8 cellular contexts compared by ENCODE assay signal in genomic region chr3:154122096-154122911, GRCh38. TPM values are rescaled to one million over a fixed set of nuclear protein-coding genes. Genes with fewer than 3 reads are reported as not detected.
DNase-seq lines count a peak whose midpoint lies in the region; ATAC-seq lines count a peak whose summit lies in the region.

No MANE protein-coding gene starts in this region.

- DNase-seq in Daoy (ENCODE audit: low read depth), result peak; percentile 48
- DNase-seq in activated naive CD8-positive, alpha-beta T cell treated with anti-CD3 and anti-CD28 coated beads, Interleukin-2, amount 10 ng/mL, durations not matched to agents 7 days and 5 days, result no peak
- DNase-seq in NCI-H2029 treated with DMSO at 0.1 percent for 48 hours (lab: John Stamatoyannopoulos, UW), result no peak
- no peak for DNase-seq in NCI-H2081 treated with DMSO at 0.1 percent for 48 hours (lab: John Stamatoyannopoulos, UW)

- POLR2A ChIA-PET in activated naive CD8-positive, alpha-beta T cell treated with anti-CD3 and anti-CD28 coated beads, Interleukin-2, amount 10 ng/mL, durations not matched to agents 7 days and 5 days (lab: Charles Lee), result no interaction called here

- H3K9me3 ChIP-seq in iPS-15b (ENCODE audit: control insufficient read depth, insufficient read depth, low read length) (no peaks in the 10 kb centered on the region), skeletal muscle tissue (ENCODE audit: control insufficient read depth in 3 of 3, low read length in 3 of 3) (no peaks in the 10 kb centered on the region)

- ATAC-seq in HG02981 (IDR thresholded peaks at IDR 0.05; ENCODE audit: unreplicated experiment), result peak; percentile 4
- no peak for ATAC-seq in activated naive CD8-positive, alpha-beta T cell treated with anti-CD3 and anti-CD28 coated beads, Interleukin-2, amount 10 ng/mL, durations not matched to agents 7 days and 5 days (ENCODE audit: low read depth)
- no peak for ATAC-seq in GM18868 (IDR thresholded peaks at IDR 0.05; ENCODE audit: unreplicated experiment)

- no peak overlapping the region for H3K27ac ChIP-seq in skeletal muscle tissue (ENCODE audit: low read depth, low read length)

- no peak overlapping the region for H3K27ac Mint-ChIP-seq in activated naive CD8-positive, alpha-beta T cell treated with anti-CD3 and anti-CD28 coated beads, Interleukin-2, amount 10 ng/mL, durations not matched to agents 7 days and 5 days

- peak overlapping the region; percentile 87 for H3K4me3 Mint-ChIP-seq in activated naive CD8-positive, alpha-beta T cell treated with anti-CD3 and anti-CD28 coated beads, Interleukin-2, amount 10 ng/mL, durations not matched to agents 7 days and 5 days

- peaks cover 12% of the 10 kb centered on the region for H3K4me1 Mint-ChIP-seq in activated naive CD8-positive, alpha-beta T cell treated with anti-CD3 and anti-CD28 coated beads, Interleukin-2, amount 10 ng/mL, durations not matched to agents 7 days and 5 days

- H3K27me3 ChIP-seq in iPS-15b (ENCODE audit: control insufficient read depth, insufficient read depth, low read length) (peaks cover 20% of the 10 kb centered on the region), skeletal muscle tissue (ENCODE audit: control insufficient read depth in 3 of 3, insufficient read depth in 3 of 3, low read length in 3 of 3) (peaks cover 11 to 14% (median 11%) of the 10 kb centered on the region in 3 donors)

- H3K36me3 Mint-ChIP-seq in activated naive CD8-positive, alpha-beta T cell treated with anti-CD3 and anti-CD28 coated beads, Interleukin-2, amount 10 ng/mL, durations not matched to agents 7 days and 5 days, result no peaks in the 10 kb centered on the region

- H3K36me3 ChIP-seq in iPS-15b (ENCODE audit: control insufficient read depth, insufficient read depth, low read length) (no peaks in the 10 kb centered on the region), skeletal muscle tissue (ENCODE audit: control insufficient read depth in 3 of 3, insufficient read depth in 3 of 3, low read length in 3 of 3) (no peaks in the 10 kb centered on the region)

- H3K27me3 Mint-ChIP-seq in activated naive CD8-positive, alpha-beta T cell treated with anti-CD3 and anti-CD28 coated beads, Interleukin-2, amount 10 ng/mL, durations not matched to agents 7 days and 5 days, result peaks cover 69% of the 10 kb centered on the region

- peaks cover 2% of the 10 kb centered on the region for H3K4me1 ChIP-seq in iPS-15b (ENCODE audit: control insufficient read depth, insufficient read depth, low read length)
- peaks cover 0 to 4% (median 0%) of the 10 kb centered on the region in 3 donors for H3K4me1 ChIP-seq in skeletal muscle tissue (ENCODE audit: control insufficient read depth in 3 of 3, insufficient read depth in 3 of 3, low read length in 3 of 3)

- no peaks in the 10 kb centered on the region for H3K9me3 Mint-ChIP-seq in activated naive CD8-positive, alpha-beta T cell treated with anti-CD3 and anti-CD28 coated beads, Interleukin-2, amount 10 ng/mL, durations not matched to agents 7 days and 5 days

- peak overlapping the region; percentile 80 for H3K4me3 ChIP-seq in iPS-15b (ENCODE audit: low read depth, low read length)
- H3K4me3 ChIP-seq in skeletal muscle tissue (ENCODE audit: low read length in 3 of 3), result peak overlapping the region; percentile 68 to 73 (median 68)

- H3K9ac ChIP-seq in iPS-15b (ENCODE audit: low read depth, low read length) (peak overlapping the region; percentile 82), skeletal muscle tissue (ENCODE audit: low read depth in 1 of 3, low read length in 3 of 3) (peak overlapping the region in 2 of 3 donors; percentile 33 to 57)

RNA-seq across cellular contexts. Expression of gene ARHGEF26, which starts 1.1 kb away (rescaled TPM):
- 6.6 and 9.3 TPM in 2 replicates for total RNA-seq in Daoy (2014; rRNA removed; shearing (Covaris generic))
- total RNA-seq in activated naive CD8-positive, alpha-beta T cell treated with anti-CD3 and anti-CD28 coated beads, Interleukin-2, amount 10 ng/mL, durations not matched to agents 7 days and 5 days, result not detected
- 7.3 TPM for total RNA-seq in skeletal muscle tissue
